ENCODE assay signal across 21 cellular contexts in the genomic region with DNA sequence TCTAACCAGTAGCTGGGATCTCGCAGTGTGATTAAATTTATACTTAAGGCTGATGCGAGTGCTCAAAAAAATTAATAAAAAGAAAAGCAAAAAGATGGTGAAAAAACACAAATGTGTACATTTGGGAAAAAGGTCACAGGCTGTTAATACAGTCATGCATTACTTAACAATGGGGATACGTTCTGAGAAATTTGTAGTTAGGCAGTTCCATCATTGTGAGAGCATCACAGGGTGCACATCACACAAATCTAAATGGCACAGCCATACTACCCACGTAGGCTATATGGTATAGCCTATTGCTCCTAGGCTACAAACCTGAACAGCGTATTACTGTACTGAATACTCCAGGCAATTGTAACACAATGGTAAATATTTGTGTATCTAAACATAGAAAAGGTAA.
"Had no signal": no experiment of that assay in that cellular context is flagged by ENCODE, and none has a peak within 500 bp of the region (broad histone marks: within the 10 kb centered on the region; RNA-seq: fewer than 3 reads in every experiment).

No MANE protein-coding gene starts in this region.

- H3K27ac Mint-ChIP-seq: activated CD4-positive, alpha-beta T cell treated with anti-CD3 and anti-CD28 coated beads, Interleukin-2, amount 10 ng/mL, durations not matched to agents 24 days and 14 days; activated naive CD8-positive, alpha-beta T cell treated with anti-CD3 and anti-CD28 coated beads, Interleukin-2, amount 10 ng/mL, durations not matched to agents 7 days and 5 days; nephron progenitor cell; T-helper 2 cell treated with Interferon-gamma antibody and Interleukin-4, amounts not matched to agents 5 μg/mL and 100 μg/mL, for 36 hours had no signal

- H3K27me3 Mint-ChIP-seq: activated CD4-positive, alpha-beta T cell treated with anti-CD3 and anti-CD28 coated beads, Interleukin-2, amount 10 ng/mL, durations not matched to agents 24 days and 14 days; activated naive CD8-positive, alpha-beta T cell treated with anti-CD3 and anti-CD28 coated beads, Interleukin-2, amount 10 ng/mL, durations not matched to agents 7 days and 5 days had no signal

- H3K4me3 Mint-ChIP-seq: activated CD4-positive, alpha-beta T cell treated with anti-CD3 and anti-CD28 coated beads, Interleukin-2, amount 10 ng/mL, durations not matched to agents 24 days and 14 days; activated naive CD8-positive, alpha-beta T cell treated with anti-CD3 and anti-CD28 coated beads, Interleukin-2, amount 10 ng/mL, durations not matched to agents 7 days and 5 days; nephron progenitor cell; T-helper 2 cell treated with Interferon-gamma antibody and Interleukin-4, amounts not matched to agents 5 μg/mL and 100 μg/mL, for 36 hours had no signal

- FAIRE-seq: kidney, small intestine had no signal

- DNase-seq: activated CD4-positive, alpha-beta T cell treated with anti-CD3 and anti-CD28 coated beads, Interleukin-2, amount 10 ng/mL, durations not matched to agents 24 days and 14 days; activated CD4-positive, CD25-positive, alpha-beta regulatory T cell; activated naive CD4-positive, alpha-beta T cell; activated naive CD8-positive, alpha-beta T cell treated with anti-CD3 and anti-CD28 coated beads, Interleukin-2, amount 10 ng/mL, durations not matched to agents 7 days and 5 days; cerebellar nuclear complex; erythroblast; mammary epithelial cell; stimulated activated CD4-positive, alpha-beta T cell treated with anti-CD3 and anti-CD28 coated beads, Interleukin-4, amount 100 ng/mL, for 4 hours; stimulated activated CD8-positive, alpha-beta memory T cell treated with anti-CD3 and anti-CD28 coated beads, Interleukin-4, amount 100 ng/mL, for 48 hours; stimulated activated naive CD4-positive, alpha-beta T cell treated with Interleukin-2 at 50 U/mL for 16 hours; substantia nigra; SW 1271 had no signal

- H3K79me2 ChIP-seq: parathyroid adenoma had no signal

- H3K27me3 ChIP-seq: gastroesophageal sphincter, heart right ventricle, left lung, tibial nerve had no signal

- H3K9me3 ChIP-seq: gastroesophageal sphincter, heart right ventricle, left lung, tibial nerve had no signal

- H3K4me1 Mint-ChIP-seq: activated CD4-positive, alpha-beta T cell treated with anti-CD3 and anti-CD28 coated beads, Interleukin-2, amount 10 ng/mL, durations not matched to agents 24 days and 14 days; activated naive CD8-positive, alpha-beta T cell treated with anti-CD3 and anti-CD28 coated beads, Interleukin-2, amount 10 ng/mL, durations not matched to agents 7 days and 5 days had no signal

- H3K9ac ChIP-seq: parathyroid adenoma had no signal

- H3K4me1 ChIP-seq: parathyroid adenoma had no signal

- H2AFZ ChIP-seq: parathyroid adenoma had no signal

- H3K4me3 ChIP-seq: gastroesophageal sphincter, heart right ventricle, left lung, tibial nerve had no signal

- H3K9me3 Mint-ChIP-seq: activated CD4-positive, alpha-beta T cell treated with anti-CD3 and anti-CD28 coated beads, Interleukin-2, amount 10 ng/mL, durations not matched to agents 24 days and 14 days; activated naive CD8-positive, alpha-beta T cell treated with anti-CD3 and anti-CD28 coated beads, Interleukin-2, amount 10 ng/mL, durations not matched to agents 7 days and 5 days; nephron progenitor cell had no signal

- H3K36me3 Mint-ChIP-seq: activated naive CD8-positive, alpha-beta T cell treated with anti-CD3 and anti-CD28 coated beads, Interleukin-2, amount 10 ng/mL, durations not matched to agents 7 days and 5 days had no signal

- H3K27ac ChIP-seq: heart right ventricle, left lung, parathyroid adenoma, tibial nerve had no signal

- H3K36me3 ChIP-seq: gastroesophageal sphincter, heart right ventricle, left lung, tibial nerve had no signal
